ENCODE assay signal across 17 cellular contexts in the genomic region with DNA sequence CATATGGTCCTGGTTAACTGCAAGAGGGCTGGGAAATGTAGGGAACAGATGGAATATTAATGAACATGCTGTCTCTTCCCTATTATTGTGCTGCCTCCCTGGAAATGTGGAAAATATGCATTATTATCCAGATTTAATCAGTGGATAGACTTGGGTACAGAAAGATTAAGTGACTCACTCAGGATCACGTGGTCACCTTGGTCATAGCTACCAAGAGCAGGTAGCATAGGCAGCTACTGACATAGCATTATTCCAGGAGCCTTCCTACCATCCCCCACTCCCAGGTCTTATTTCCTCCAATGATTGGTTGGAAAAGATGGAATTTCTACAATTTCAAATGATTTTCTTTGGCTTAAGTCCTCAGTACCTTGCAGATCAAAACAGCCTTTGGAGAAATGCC.
"Had no signal": no experiment of that assay in that cellular context is flagged by ENCODE, and none has a peak within 500 bp of the region (broad histone marks: within the 10 kb centered on the region; RNA-seq: fewer than 3 reads in every experiment).

No MANE protein-coding gene starts in this region.

- H3K27ac ChIP-seq: lower lobe of right lung, parathyroid adenoma, right atrium auricular region, tibial nerve had no signal

- H3K4me3 ChIP-seq: lower lobe of right lung, right atrium auricular region, smooth muscle cell, tibial nerve had no signal

- ATAC-seq: activated naive CD8-positive, alpha-beta T cell treated with anti-CD3 and anti-CD28 coated beads, Interleukin-2, amount 50 U/mL, for 24 hours; lower lobe of right lung; stimulated activated effector memory CD8-positive, alpha-beta T cell treated with anti-CD3 and anti-CD28 coated beads, Interleukin-12 subunit alpha, Interleukin-12 subunit beta, amount 100 ng/mL, for 72 hours had no signal

- H3K27me3 ChIP-seq: right atrium auricular region, tibial nerve had no signal

- H3K4me1 ChIP-seq: lower lobe of right lung, parathyroid adenoma, right atrium auricular region, tibial nerve had no signal

- H3K36me3 ChIP-seq: lower lobe of right lung, right atrium auricular region, tibial nerve had no signal

- DNase-seq: activated CD4-positive, alpha-beta T cell treated with anti-CD3 and anti-CD28 coated beads for 48 hours; activated CD8-positive, alpha-beta memory T cell treated with anti-CD3 and anti-CD28 coated beads for 24 hours; activated naive CD4-positive, alpha-beta T cell treated with Interleukin-2 at 50 U/mL for 16 hours; activated naive CD8-positive, alpha-beta T cell treated with anti-CD3 and anti-CD28 coated beads, Interleukin-2, amount 50 U/mL, for 24 hours; cortex of kidney; effector CD8-positive, alpha-beta T cell; erythroblast; hypothalamus; kidney glomerular epithelial cell; lower lobe of right lung; naive B cell had no signal

- H3K9me3 ChIP-seq: lower lobe of right lung, right atrium auricular region, tibial nerve had no signal

- FAIRE-seq: astrocyte had no signal
